Comparison of ENCODE assay signal across 8 cellular contexts in the genomic region with DNA sequence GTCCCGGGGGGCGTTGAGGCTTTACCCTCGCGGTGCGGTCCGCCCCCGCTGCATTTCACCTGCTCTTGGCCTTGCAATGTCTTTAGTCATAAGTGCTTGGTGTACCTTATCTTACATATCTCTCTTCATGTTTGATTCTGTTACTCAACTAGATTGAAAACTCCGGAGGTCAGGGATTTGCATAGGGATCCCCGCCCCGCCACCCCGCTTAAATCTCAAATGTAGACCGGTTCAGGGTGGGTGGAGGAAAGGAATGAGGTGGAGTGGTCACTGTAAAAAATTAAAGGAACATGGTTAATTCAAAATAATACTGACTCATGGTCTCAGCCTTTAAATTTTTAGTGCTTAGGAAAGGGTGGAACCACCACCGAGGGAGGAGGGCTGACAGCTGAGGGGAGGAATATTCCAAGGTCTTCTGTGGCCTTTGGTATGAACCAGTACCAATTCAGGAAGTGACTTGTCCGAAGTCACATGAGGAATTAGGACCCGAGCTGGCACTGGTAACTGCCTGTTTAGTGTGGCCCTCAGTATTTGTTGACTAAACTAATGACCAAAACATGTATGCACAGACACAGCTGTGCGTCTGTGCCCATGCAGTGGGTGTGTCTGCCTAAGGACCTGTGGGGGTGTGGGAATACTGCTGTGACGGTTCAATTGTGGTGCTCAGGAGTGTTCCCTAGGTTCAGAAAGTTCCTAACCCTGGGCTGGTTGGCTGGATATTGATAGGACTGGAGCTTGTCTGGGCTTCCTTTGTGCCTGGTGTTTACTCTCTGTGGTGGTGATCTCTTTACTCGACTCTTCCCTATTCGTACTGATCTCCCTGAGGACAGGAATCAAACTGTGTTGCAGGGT. TPM values are rescaled to one million over a fixed set of nuclear protein-coding genes. Genes with fewer than 3 reads are reported as not detected.
DNase-seq lines count a peak whose midpoint lies in the region; TF ChIP-seq lines count a peak whose summit lies in the region.

No MANE protein-coding gene starts in this region.

- no peaks in the 10 kb centered on the region for H3K9me3 ChIP-seq in suprapubic skin

- no peak for TF ChIP-seq EP300 in suprapubic skin (IDR thresholded peaks at IDR 0.05)

- H3K27me3 ChIP-seq in suprapubic skin: no peaks in the 10 kb centered on the region

- H3K4me1 ChIP-seq in suprapubic skin: peaks cover 35% of the 10 kb centered on the region

- peak overlapping the region; percentile 94 for H3K27ac ChIP-seq in suprapubic skin

- H3K4me3 ChIP-seq in epithelial cell of proximal tubule (ENCODE audit: low read depth, low read length): peak overlapping the region; percentile 89
- H3K4me3 ChIP-seq in suprapubic skin: peak overlapping the region; percentile 90

- no peaks in the 10 kb centered on the region for H3K36me3 ChIP-seq in suprapubic skin

- DNase-seq in DMS 273 (lab: John Stamatoyannopoulos, UW; ENCODE audit: unreplicated experiment) (peak; percentile 37), DMS 273 treated with DMSO at 0.1 percent for 48 hours (lab: John Stamatoyannopoulos, UW) (no peak), H4 (ENCODE audit: low spot score) (peak; percentile 42), LoVo (ENCODE audit: low spot score) (peak; percentile 25), epithelial cell of proximal tubule (ENCODE audit: low read depth) (peak; percentile 53), myocyte (ENCODE audit: low read depth) (peak; percentile 89), suprapubic skin (ENCODE audit: low spot score in 2 of 2) (peak in 1 of 2 donors; percentile 68)
- DNase-seq in activated CD4-positive, alpha-beta T cell treated with anti-CD3 and anti-CD28 coated beads for 4 hours: peak; percentile 51 to 63

- 0% methylated on average over 19 of the region's 19 CpGs for WGBS in suprapubic skin

- TF ChIP-seq POLR2A in suprapubic skin (IDR thresholded peaks at IDR 0.05): no peak

- no peak for TF ChIP-seq CTCF in epithelial cell of proximal tubule (conservative IDR thresholded peaks at IDR 0.05; ENCODE audit: low read depth, low read length)
- no peak for TF ChIP-seq CTCF in suprapubic skin (IDR thresholded peaks at IDR 0.05)

RNA-seq across cellular contexts. Expression of a gene that starts 1.0 kb away (rescaled TPM):
- 122 and 125 TPM in 2 replicates for total RNA-seq in H4 (2014; rRNA removed; shearing (Covaris generic))
- total RNA-seq in epithelial cell of proximal tubule: 94.0 and 131 TPM in 2 replicates
- 82.0 and 88.6 TPM in 2 replicates for total RNA-seq in myocyte
- polyA plus RNA-seq in myocyte (2012): 70.5 TPM
- 10 to 100 TPM; 44.9 to 59.9 (median 54.4) TPM for total RNA-seq in suprapubic skin

RNA-seq across cellular contexts. Expression of a gene that starts 12.9 kb away (rescaled TPM):
- 56.1 and 61.7 TPM in 2 replicates for total RNA-seq in H4 (2014; rRNA removed; shearing (Covaris generic))
- 97.3 and 137 TPM in 2 replicates for total RNA-seq in epithelial cell of proximal tubule
- total RNA-seq in myocyte: 168 and 184 TPM in 2 replicates
- 77.5 TPM for polyA plus RNA-seq in myocyte (2012)
- total RNA-seq in suprapubic skin: 100 to 1,000 TPM in 2 of 4 donors, 10 to 100 TPM in 2; 70.4 to 130 (median 99.0) TPM
